Comparison of ENCODE assay signal across 2 cellular contexts in genomic region chr12:120741476-120742206, GRCh38.
TF ChIP-seq lines count a peak whose summit lies in the region.

No MANE protein-coding gene starts in this region.

TF ChIP-seq in K562, 482 proteins besides CTCF, POLR2A, EP300 and RAD21:
- no peak for TF ChIP-seq ETV5 (CRISPR knock-in tag; IDR thresholded peaks at IDR 0.05; ENCODE audit: low read depth)
- TF ChIP-seq POLR2G (IDR thresholded peaks at IDR 0.05; ENCODE audit: low read depth, low read length): peak; percentile 64

TF ChIP-seq in liver, 16 proteins besides CTCF, POLR2A, EP300 and RAD21:
- TF ChIP-seq RXRA (IDR thresholded peaks at IDR 0.05) (peak in 1 of 2 donors; percentile 70), TAF1 (conservative IDR thresholded peaks at IDR 0.05) (no peak), HNF4A (conservative IDR thresholded peaks at IDR 0.05) (peak; percentile 91 to 97), SP1 (IDR thresholded peaks at IDR 0.05) (peak; percentile 73), HNF4G (IDR thresholded peaks at IDR 0.05) (peak; percentile 80)
